In the genomic region with DNA sequence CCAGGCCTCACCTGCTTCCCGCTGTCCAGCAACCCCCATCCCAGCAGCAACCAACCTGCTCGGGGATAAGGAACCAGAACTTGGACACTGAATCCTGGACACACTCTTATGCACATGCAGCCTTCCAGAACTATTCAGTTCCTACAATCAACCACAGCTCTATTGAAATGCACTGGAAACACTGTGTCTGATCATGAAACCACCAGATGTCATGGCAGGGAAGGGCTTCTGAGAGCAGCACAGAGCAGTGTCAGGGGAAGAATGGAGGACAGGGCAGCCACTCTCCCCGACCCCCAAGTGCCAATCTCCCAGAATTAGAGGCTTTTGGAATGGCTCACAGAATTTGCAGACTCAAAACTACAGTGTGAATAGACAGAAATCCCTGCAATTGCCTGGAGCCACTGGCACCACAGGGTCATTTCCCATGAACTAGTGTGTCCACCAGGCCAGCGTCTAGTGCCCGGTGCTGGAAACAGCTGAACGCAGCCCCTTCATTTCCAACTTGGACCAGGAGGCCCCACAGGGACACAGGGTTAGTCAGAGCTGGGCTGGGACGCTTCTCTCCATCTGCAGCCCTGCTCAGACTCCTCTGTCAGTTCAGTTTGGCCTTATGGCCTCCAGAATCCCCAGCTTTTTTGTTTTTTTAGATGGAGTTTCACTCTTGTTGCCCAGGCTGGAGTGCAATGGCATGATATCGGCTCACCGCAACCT, we compare ENCODE assay signal across 11 cellular contexts. TPM values are rescaled to one million over a fixed set of nuclear protein-coding genes. Genes with fewer than 3 reads are reported as not detected.
DNase-seq lines count a peak whose midpoint lies in the region; ATAC-seq and TF ChIP-seq lines count a peak whose summit lies in the region.
"Had no signal": no experiment of that assay in that cellular context is flagged by ENCODE, and none has a peak within 500 bp of the region (broad histone marks: within the 10 kb centered on the region; RNA-seq: fewer than 3 reads in every experiment).

No MANE protein-coding gene starts in this region.

- H3K27me3 Mint-ChIP-seq in activated CD8-positive, alpha-beta memory T cell treated with anti-CD3 and anti-CD28 coated beads, Interleukin-2, amount 10 ng/mL, durations not matched to agents 7 days and 5 days: no peaks in the 10 kb centered on the region

- H3K4me3 Mint-ChIP-seq in activated CD8-positive, alpha-beta memory T cell treated with anti-CD3 and anti-CD28 coated beads, Interleukin-2, amount 10 ng/mL, durations not matched to agents 7 days and 5 days: no peak overlapping the region

- TF ChIP-seq POLR2A in esophagus squamous epithelium (IDR thresholded peaks at IDR 0.05) (no peak), GM18505 (IDR thresholded peaks at IDR 0.05; ENCODE audit: borderline replicate concordance, extremely low read depth, insufficient read depth, insufficient read length) (no peak)

- ATAC-seq in GM21576 (IDR thresholded peaks at IDR 0.05; ENCODE audit: unreplicated experiment) (peak; percentile 41), GM18505 (IDR thresholded peaks at IDR 0.05; ENCODE audit: unreplicated experiment) (no peak)
- ATAC-seq in activated CD8-positive, alpha-beta memory T cell treated with anti-CD3 and anti-CD28 coated beads, Interleukin-2, amount 10 ng/mL, durations not matched to agents 7 days and 5 days: no peak

- H3K27me3 ChIP-seq in BLaER1 treated with 17β-estradiol and CSF1 and Interleukin-3, amounts not matched to agents 10 nM and 100 nM: peaks cover 0 to under 1% (median 0%) of the 10 kb centered on the region in 11 experiments; a peak in 2 of 22 replicates
- H3K27me3 ChIP-seq in esophagus squamous epithelium (no peaks in the 10 kb centered on the region), parathyroid adenoma (ENCODE audit: control insufficient read depth, insufficient read depth, low read length) (no peaks in the 10 kb centered on the region)

- H3K79me2 ChIP-seq in parathyroid adenoma: no peaks in the 10 kb centered on the region

- H3K9me3 Mint-ChIP-seq in activated CD8-positive, alpha-beta memory T cell treated with anti-CD3 and anti-CD28 coated beads, Interleukin-2, amount 10 ng/mL, durations not matched to agents 7 days and 5 days (ENCODE audit: low read depth): no peaks in the 10 kb centered on the region

- WGBS in esophagus squamous epithelium, 2 donors: 64 to 85% methylated on average over 7 to 9 of the region's 9 CpGs

- no peaks in the 10 kb centered on the region for H3K9me3 ChIP-seq in BLaER1 treated with 17β-estradiol and CSF1 and Interleukin-3, amounts not matched to agents 10 nM and 100 nM (replicated peaks in 1 of 11)
- no peaks in the 10 kb centered on the region for H3K9me3 ChIP-seq in esophagus squamous epithelium
- no peaks in the 10 kb centered on the region for H3K9me3 ChIP-seq in parathyroid adenoma (ENCODE audit: control insufficient read depth, low read length)

- H3K4me2 ChIP-seq in BLaER1 treated with 17β-estradiol and CSF1 and Interleukin-3, amounts not matched to agents 10 nM and 100 nM: peak overlapping the region; percentile 73 to 91 (median 86)
- no peak overlapping the region for H3K4me2 ChIP-seq in parathyroid adenoma (ENCODE audit: low read length)

- no peaks in the 10 kb centered on the region; a peak in 1 of 22 replicates for H4K20me1 ChIP-seq in BLaER1 treated with 17β-estradiol and CSF1 and Interleukin-3, amounts not matched to agents 10 nM and 100 nM

- TF ChIP-seq CTCF in esophagus squamous epithelium (IDR thresholded peaks at IDR 0.05) (no peak), parathyroid adenoma (IDR thresholded peaks at IDR 0.05) (no peak)

- peak overlapping the region in 10 of 11 experiments; percentile 49 to 80 (median 58); a peak in 20 of 22 replicates for H3K27ac ChIP-seq in BLaER1 treated with 17β-estradiol and CSF1 and Interleukin-3, amounts not matched to agents 10 nM and 100 nM
- peak overlapping the region; percentile 62 to 88 (median 88) for H3K27ac ChIP-seq in esophagus squamous epithelium
- peak overlapping the region; percentile 39 for H3K27ac ChIP-seq in parathyroid adenoma

- peaks cover 38 to 67% (median 47%) of the 10 kb centered on the region in 10 experiments for H3K4me1 ChIP-seq in BLaER1 treated with 17β-estradiol and CSF1 and Interleukin-3, amounts not matched to agents 10 nM and 100 nM
- peaks cover 8 to 72% (median 36%) of the 10 kb centered on the region in 3 donors for H3K4me1 ChIP-seq in esophagus squamous epithelium
- no peaks in the 10 kb centered on the region for H3K4me1 ChIP-seq in parathyroid adenoma

- intact Hi-C loops in esophagus squamous epithelium (cut with DNase I): loop anchor here (5.0 kb wide), 1 partner anchor 143 kb away; no protein-coding TSS in a partner anchor

- H3K4me3 ChIP-seq in BLaER1 treated with 17β-estradiol and CSF1 and Interleukin-3, amounts not matched to agents 10 nM and 100 nM: peak overlapping the region in 2 of 10 experiments; percentile 3 to 45; a peak in 1 of 20 replicates
- H3K4me3 ChIP-seq in esophagus squamous epithelium: peak overlapping the region in 1 of 4 donors; percentile 23
- no peak overlapping the region for H3K4me3 ChIP-seq in parathyroid adenoma (ENCODE audit: low read depth, low read length)

- no peaks in the 10 kb centered on the region for H3K36me3 Mint-ChIP-seq in activated CD8-positive, alpha-beta memory T cell treated with anti-CD3 and anti-CD28 coated beads, Interleukin-2, amount 10 ng/mL, durations not matched to agents 7 days and 5 days

- DNase-seq in esophagus squamous epithelium (lab: John Stamatoyannopoulos, UW) (no peak), NCI-H1105 treated with DMSO at 0.1 percent for 48 hours (lab: John Stamatoyannopoulos, UW) (no peak), epidermal melanocyte (ENCODE audit: insufficient read length, low spot score) (no peak)
- no peak for DNase-seq in activated CD8-positive, alpha-beta memory T cell treated with anti-CD3 and anti-CD28 coated beads, Interleukin-2, amount 10 ng/mL, durations not matched to agents 7 days and 5 days
- DNase-seq: cortex of kidney; NCI-H1092 treated with DMSO at 0.1 percent for 48 hours; NK-92 treated with Interleukin-12 subunit alpha and Interleukin-12 subunit beta, amount 100 ng/mL, for 24 hours had no signal

- H2AFZ ChIP-seq in parathyroid adenoma: no peak overlapping the region

- CTCF ChIA-PET in activated CD8-positive, alpha-beta memory T cell treated with anti-CD3 and anti-CD28 coated beads, Interleukin-2, amount 10 ng/mL, durations not matched to agents 7 days and 5 days (lab: Charles Lee): interaction anchor here (0.7 to 1.9 kb wide), 5 partner anchors 11 to 338 kb away, joined by 3 to 5 read pairs (median 3); no protein-coding TSS in a partner anchor

- peak overlapping the region in 7 of 11 experiments; percentile 0 to 63 (median 48); a peak in 10 of 22 replicates for H3K9ac ChIP-seq in BLaER1 treated with 17β-estradiol and CSF1 and Interleukin-3, amounts not matched to agents 10 nM and 100 nM
- H3K9ac ChIP-seq in parathyroid adenoma: no peak overlapping the region

- no peaks in the 10 kb centered on the region for H3K36me3 ChIP-seq in BLaER1 treated with 17β-estradiol and CSF1 and Interleukin-3, amounts not matched to agents 10 nM and 100 nM
- H3K36me3 ChIP-seq in esophagus squamous epithelium: no peaks in the 10 kb centered on the region
- no peaks in the 10 kb centered on the region for H3K36me3 ChIP-seq in parathyroid adenoma (ENCODE audit: control insufficient read depth, insufficient read depth, low read length)

- no peak overlapping the region for H3K27ac Mint-ChIP-seq in activated CD8-positive, alpha-beta memory T cell treated with anti-CD3 and anti-CD28 coated beads, Interleukin-2, amount 10 ng/mL, durations not matched to agents 7 days and 5 days

- H3K4me1 Mint-ChIP-seq in activated CD8-positive, alpha-beta memory T cell treated with anti-CD3 and anti-CD28 coated beads, Interleukin-2, amount 10 ng/mL, durations not matched to agents 7 days and 5 days: peaks cover 17% of the 10 kb centered on the region

RNA-seq across cellular contexts. Expression of gene MRPL35, which starts 25.5 kb away (rescaled TPM):
- 10 to 100 TPM; 23.0 to 30.8 (median 29.3) TPM for total RNA-seq in esophagus squamous epithelium
- 10 to 100 TPM; 46.3 to 66.3 TPM for total RNA-seq in activated CD8-positive, alpha-beta memory T cell treated with anti-CD3 and anti-CD28 coated beads, Interleukin-2, amount 10 ng/mL, durations not matched to agents 7 days and 5 days

RNA-seq across cellular contexts. Expression of gene IMMT, which starts 29.5 kb away (rescaled TPM):
- total RNA-seq in esophagus squamous epithelium: 10 to 100 TPM; 40.1 to 55.1 (median 49.0) TPM
- total RNA-seq in activated CD8-positive, alpha-beta memory T cell treated with anti-CD3 and anti-CD28 coated beads, Interleukin-2, amount 10 ng/mL, durations not matched to agents 7 days and 5 days: 100 to 1,000 TPM; 130 to 162 TPM
